ENCODE assay signal across 6 cellular contexts in genomic region chr6:49587262-49587661, GRCh38. TPM values are rescaled to one million over a fixed set of nuclear protein-coding genes. Genes with fewer than 3 reads are reported as not detected.
"Had no signal": no experiment of that assay in that cellular context is flagged by ENCODE, and none has a peak within 500 bp of the region (broad histone marks: within the 10 kb centered on the region; RNA-seq: fewer than 3 reads in every experiment).

No MANE protein-coding gene starts in this region.

RNA-seq across cellular contexts. Expression of gene RHAG, which starts 49.4 kb away (rescaled TPM):
- total RNA-seq: subcutaneous adipose tissue, testis, thoracic aorta, thyroid gland, upper lobe of right lung, ureter had no signal
